Comparison of ENCODE assay signal across 8 cellular contexts in the genomic region with DNA sequence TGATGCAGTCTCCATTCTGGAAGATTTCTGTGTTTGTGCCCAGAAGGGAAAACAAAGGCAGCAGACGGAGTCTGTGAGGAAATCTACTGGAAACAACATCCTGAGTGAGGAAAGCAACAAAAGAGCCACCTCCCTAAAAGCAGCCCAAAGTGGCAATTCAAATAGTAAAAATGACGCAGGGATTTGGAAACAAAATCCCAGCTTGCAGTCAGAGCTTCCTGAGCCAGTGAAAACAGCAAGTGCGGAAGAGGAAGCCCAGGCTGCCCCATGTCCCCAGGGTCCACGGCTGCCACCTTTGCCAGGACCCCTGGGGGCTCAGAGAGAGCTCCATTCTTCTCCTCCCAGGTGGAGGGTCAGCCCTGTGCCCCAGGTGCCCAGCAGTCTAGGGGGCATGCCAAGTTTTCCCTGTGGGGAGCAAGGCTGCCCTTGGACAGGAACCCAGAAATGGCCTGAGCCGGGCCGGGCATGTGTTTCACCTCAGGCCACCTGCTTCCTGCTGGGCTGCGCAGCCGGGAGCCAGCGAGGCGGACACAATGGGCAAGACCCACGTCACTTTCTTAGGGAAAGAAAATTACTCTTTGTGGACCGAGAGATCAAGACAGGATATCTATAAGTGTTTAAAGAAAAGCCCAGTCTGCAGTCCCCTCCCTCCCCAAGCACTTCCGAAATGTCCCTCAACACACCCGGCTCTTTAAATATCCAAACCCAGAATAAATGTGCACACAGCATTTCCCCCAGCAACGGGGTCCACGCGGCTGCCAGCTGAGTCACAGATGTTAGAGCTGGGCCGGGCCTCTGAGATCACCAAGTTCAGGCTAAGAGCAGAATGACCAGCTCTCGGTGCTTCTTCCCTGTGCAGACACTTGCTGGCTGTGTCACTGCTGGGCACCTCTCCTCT.
DNase-seq lines count a peak whose midpoint lies in the region; ATAC-seq and TF ChIP-seq lines count a peak whose summit lies in the region.

No MANE protein-coding gene starts in this region.

- H3F3A ChIP-seq in SK-N-SH (replicated peaks; ENCODE audit: insufficient read depth), result no peaks in the 10 kb centered on the region

- H3K4me1 ChIP-seq in SK-N-SH (ENCODE audit: control insufficient read depth in 1 of 2, insufficient read depth in 2 of 2, low read depth in 1 of 2, low read length in 1 of 2), result peaks cover 13 to 15% of the 10 kb centered on the region in 2 experiments; a peak in 2 of 4 replicates

- peak; percentile 86 for ATAC-seq in Right ventricle myocardium superior (ENCODE audit: poor library complexity)
- ATAC-seq in HG03460 (IDR thresholded peaks at IDR 0.05; ENCODE audit: unreplicated experiment), result no peak
- no peak for ATAC-seq in HG03095 (IDR thresholded peaks at IDR 0.05; ENCODE audit: unreplicated experiment)
- no peak for ATAC-seq in GM19397 (IDR thresholded peaks at IDR 0.05; ENCODE audit: unreplicated experiment)

- POLR2A ChIA-PET in SK-N-SH (lab: Yijun Ruan, JAX), result no interaction called here

- intact Hi-C loops in Right ventricle myocardium superior (cut with DNase I), result no loop called here

- no peaks in the 10 kb centered on the region for H4K20me1 ChIP-seq in SK-N-SH (ENCODE audit: insufficient read depth)

- DNase-seq in EL (peak; percentile 85), SK-N-SH (peak; percentile 30), Right ventricle myocardium superior (peak; percentile 91), pulmonary artery endothelial cell (ENCODE audit: low read depth, low spot score) (peak; percentile 94), NCI-H526 treated with DMSO at 0.1 percent for 48 hours (lab: John Stamatoyannopoulos, UW) (no peak)

- CTCF ChIA-PET in SK-N-SH (lab: Yijun Ruan, JAX), result interaction anchor here (1.4 to 1.9 kb wide), 2 partner anchors 72 to 77 kb away, joined by 4 read pairs; no protein-coding TSS in a partner anchor

- no peak overlapping the region for H3K9ac ChIP-seq in SK-N-SH

- H3K9me2 ChIP-seq in SK-N-SH, result no peaks in the 10 kb centered on the region

- TF ChIP-seq EP300 in SK-N-SH (IDR thresholded peaks at IDR 0.05; ENCODE audit: borderline replicate concordance in 1 of 2, low read depth in 1 of 2, low read length in 1 of 2), result no peak

- H3K4me2 ChIP-seq in SK-N-SH, result peak overlapping the region; percentile 62

- no peak overlapping the region for H3K4me3 ChIP-seq in SK-N-SH (ENCODE audit: low read depth in 2 of 2, low read length in 1 of 2)

- TF ChIP-seq CTCF in SK-N-SH (IDR thresholded peaks at IDR 0.05), result no peak

- no peaks in the 10 kb centered on the region for H3K36me3 ChIP-seq in SK-N-SH (replicated peaks in 1 of 2; ENCODE audit: control insufficient read depth in 1 of 2, insufficient read depth in 2 of 2, low read length in 1 of 2)

- H2AFZ ChIP-seq in SK-N-SH (ENCODE audit: low read depth), result peak overlapping the region; percentile 60; the same call in 1 of the 2 replicates

- H3K79me2 ChIP-seq in SK-N-SH (ENCODE audit: insufficient read depth), result no peaks in the 10 kb centered on the region

- no peaks in the 10 kb centered on the region for H3K27me3 ChIP-seq in SK-N-SH (ENCODE audit: insufficient read depth)

- no peak for TF ChIP-seq RAD21 in SK-N-SH (IDR thresholded peaks at IDR 0.05; ENCODE audit: low read length)

- peak overlapping the region in 1 of 2 experiments; percentile 39; a peak in 2 of 4 replicates for H3K27ac ChIP-seq in SK-N-SH (ENCODE audit: low read depth in 2 of 2, low read length in 1 of 2)

- H3K9me3 ChIP-seq in SK-N-SH, result no peaks in the 10 kb centered on the region

- WGBS in SK-N-SH (ENCODE audit: low lambda C conversion rate), result 75% methylated on average over 17 of the region's 19 CpGs

TF ChIP-seq in SK-N-SH, 30 proteins besides CTCF, POLR2A, EP300 and RAD21:
- TF ChIP-seq FOSL2 (IDR thresholded peaks at IDR 0.05; ENCODE audit: borderline replicate concordance, low read depth) (no peak), RFX5 (IDR thresholded peaks at IDR 0.05; ENCODE audit: low read length) (no peak)
- TF ChIP-seq, protein P1, sequence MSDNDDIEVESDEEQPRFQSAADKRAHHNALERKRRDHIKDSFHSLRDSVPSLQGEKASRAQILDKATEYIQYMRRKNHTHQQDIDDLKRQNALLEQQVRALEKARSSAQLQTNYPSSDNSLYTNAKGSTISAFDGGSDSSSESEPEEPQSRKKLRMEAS (IDR thresholded peaks at IDR 0.05; ENCODE audit: low read depth), result 0 out of 2 replicates have a peak, but pooled peaks have one; percentile 28
TF ChIP-seq in SK-N-SH: peak in this region for 1.
